In the genomic region with DNA sequence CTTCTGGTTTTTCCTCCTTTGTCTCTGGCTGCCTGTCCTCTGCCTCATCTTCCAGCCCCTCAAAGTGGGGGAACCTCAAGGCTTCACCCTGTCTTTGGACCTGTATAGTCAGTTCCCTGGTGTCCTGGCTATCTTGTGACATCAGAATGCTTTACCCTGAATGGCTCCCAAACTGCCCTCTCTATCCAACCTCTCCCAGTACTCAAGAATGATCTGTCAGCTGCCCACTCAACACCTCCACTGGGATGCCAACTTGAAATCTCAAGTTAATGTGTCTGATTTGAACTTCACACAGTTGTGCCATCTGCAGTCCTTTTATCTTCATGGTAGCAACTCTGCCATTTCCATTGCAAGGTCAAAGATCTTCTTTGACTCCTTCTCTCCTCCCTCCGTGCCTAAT, we compare ENCODE assay signal across 20 cellular contexts. TPM values are rescaled to one million over a fixed set of nuclear protein-coding genes. Genes with fewer than 3 reads are reported as not detected.
A peak's percentile ranks its signal among the peaks of the same experiment; 100 is the strongest.
DNase-seq lines count a peak whose midpoint lies in the region; ATAC-seq and TF ChIP-seq lines count a peak whose summit lies in the region.
"Had no signal": no experiment of that assay in that cellular context is flagged by ENCODE, and none has a peak within 500 bp of the region (broad histone marks: within the 10 kb centered on the region; RNA-seq: fewer than 3 reads in every experiment).

No MANE protein-coding gene starts in this region.

- H4K20me1 ChIP-seq in PC-9 (ENCODE audit: insufficient read depth), result peaks cover 11% of the 10 kb centered on the region

- CTCF ChIA-PET in activated CD8-positive, alpha-beta T cell treated with anti-CD3 and anti-CD28 coated beads for 36 hours (lab: Charles Lee), result no interaction called here
- CTCF ChIA-PET in activated CD8-positive, alpha-beta T cell treated with anti-CD3 and anti-CD28 coated beads, Interleukin-2, amount 10 ng/mL, durations not matched to agents 7 days and 5 days (lab: Charles Lee), result interaction anchor here (2.4 kb wide), 1 partner anchor 42 kb away, joined by 11 read pairs; no protein-coding TSS in a partner anchor
- CTCF ChIA-PET in naive thymus-derived CD4-positive, alpha-beta T cell (lab: Charles Lee), result no interaction called here
- CTCF ChIA-PET in PC-9 (lab: Charles Lee), result no interaction called here

- no peaks in the 10 kb centered on the region for H3K36me3 ChIP-seq in naive thymus-derived CD4-positive, alpha-beta T cell (ENCODE audit: control insufficient read depth in 2 of 3, insufficient read depth in 3 of 3, low read length in 3 of 3)
- H3K36me3 ChIP-seq in PC-9 (ENCODE audit: low read depth), result peaks cover 2% of the 10 kb centered on the region; the same call in 1 of the 2 replicates
- H3K36me3 ChIP-seq: BE2C, Peyer's patch had no signal

- no peaks in the 10 kb centered on the region for H3K27me3 Mint-ChIP-seq in activated CD8-positive, alpha-beta T cell treated with anti-CD3 and anti-CD28 coated beads for 36 hours
- H3K27me3 Mint-ChIP-seq in activated CD8-positive, alpha-beta T cell treated with anti-CD3 and anti-CD28 coated beads, Interleukin-2, amount 10 ng/mL, durations not matched to agents 7 days and 5 days (ENCODE audit: low read depth), result no peaks in the 10 kb centered on the region
- H3K27me3 Mint-ChIP-seq in natural killer cell (ENCODE audit: low read depth in 2 of 2), result no peaks in the 10 kb centered on the region
- no peaks in the 10 kb centered on the region for H3K27me3 Mint-ChIP-seq in natural killer cell treated with Interleukin-12 subunit alpha and Interleukin-12 subunit beta and Interleukin-15 and Interleukin-18, amount 100 ng/mL, for 72 hours
- no peaks in the 10 kb centered on the region for H3K27me3 Mint-ChIP-seq in naive thymus-derived CD4-positive, alpha-beta T cell
- no peaks in the 10 kb centered on the region for H3K27me3 Mint-ChIP-seq in type B pancreatic cell
- H3K27me3 Mint-ChIP-seq: CD4-positive, CD25-positive, alpha-beta regulatory T cell had no signal

- no peaks in the 10 kb centered on the region for H3K9me3 ChIP-seq in naive thymus-derived CD4-positive, alpha-beta T cell (ENCODE audit: control insufficient read depth in 2 of 3, low read length in 3 of 3)
- H3K9me3 ChIP-seq in PC-9 (ENCODE audit: insufficient read depth, low read depth), result no peaks in the 10 kb centered on the region
- H3K9me3 ChIP-seq: BE2C, Peyer's patch had no signal

- H3K4me2 ChIP-seq in PC-9, result no peak overlapping the region

- no peaks in the 10 kb centered on the region for H3K27me3 ChIP-seq in naive thymus-derived CD4-positive, alpha-beta T cell (ENCODE audit: control insufficient read depth in 2 of 2, insufficient read depth in 2 of 2, low read length in 2 of 2)
- H3K27me3 ChIP-seq in PC-9 (ENCODE audit: insufficient read depth, low read depth), result no peaks in the 10 kb centered on the region
- H3K27me3 ChIP-seq: BE2C, Peyer's patch had no signal

- no peak overlapping the region for H3K4me3 Mint-ChIP-seq in activated CD8-positive, alpha-beta T cell treated with anti-CD3 and anti-CD28 coated beads for 36 hours
- no peak overlapping the region for H3K4me3 Mint-ChIP-seq in activated CD8-positive, alpha-beta T cell treated with anti-CD3 and anti-CD28 coated beads, Interleukin-2, amount 10 ng/mL, durations not matched to agents 7 days and 5 days
- no peak overlapping the region for H3K4me3 Mint-ChIP-seq in natural killer cell
- H3K4me3 Mint-ChIP-seq in natural killer cell treated with Interleukin-12 subunit alpha and Interleukin-12 subunit beta and Interleukin-15 and Interleukin-18, amount 100 ng/mL, for 72 hours, result no peak overlapping the region
- H3K4me3 Mint-ChIP-seq in naive thymus-derived CD4-positive, alpha-beta T cell, result peak overlapping the region in 2 of 10 donors; percentile 7 to 66
- H3K4me3 Mint-ChIP-seq in type B pancreatic cell, result no peak overlapping the region
- H3K4me3 Mint-ChIP-seq: HFFc6 had no signal

- no peaks in the 10 kb centered on the region for H3K9me3 Mint-ChIP-seq in activated CD8-positive, alpha-beta T cell treated with anti-CD3 and anti-CD28 coated beads for 36 hours
- no peaks in the 10 kb centered on the region for H3K9me3 Mint-ChIP-seq in activated CD8-positive, alpha-beta T cell treated with anti-CD3 and anti-CD28 coated beads, Interleukin-2, amount 10 ng/mL, durations not matched to agents 7 days and 5 days (ENCODE audit: insufficient read depth)
- H3K9me3 Mint-ChIP-seq in natural killer cell (no peaks in the 10 kb centered on the region), type B pancreatic cell (no peaks in the 10 kb centered on the region)
- H3K9me3 Mint-ChIP-seq in natural killer cell treated with Interleukin-12 subunit alpha and Interleukin-12 subunit beta and Interleukin-15 and Interleukin-18, amount 100 ng/mL, for 72 hours, result no peaks in the 10 kb centered on the region
- H3K9me3 Mint-ChIP-seq in naive thymus-derived CD4-positive, alpha-beta T cell, result no peaks in the 10 kb centered on the region
- H3K9me3 Mint-ChIP-seq: CD4-positive, CD25-positive, alpha-beta regulatory T cell; HFFc6 had no signal

- H3F3A ChIP-seq in PC-9 (ENCODE audit: insufficient read depth, low read depth), result peaks cover 7% of the 10 kb centered on the region; the same call in 1 of the 2 replicates

- H3K4me1 ChIP-seq in naive thymus-derived CD4-positive, alpha-beta T cell (ENCODE audit: control insufficient read depth in 2 of 2, insufficient read depth in 2 of 2, low read length in 2 of 2), result peaks cover 0 to 15% of the 10 kb centered on the region in 2 donors
- no peaks in the 10 kb centered on the region for H3K4me1 ChIP-seq in PC-9 (replicated peaks; ENCODE audit: insufficient read depth)
- H3K4me1 ChIP-seq: BE2C, Peyer's patch had no signal

- H3K4me1 Mint-ChIP-seq in activated CD8-positive, alpha-beta T cell treated with anti-CD3 and anti-CD28 coated beads for 36 hours (ENCODE audit: low read depth), result peaks cover 52% of the 10 kb centered on the region
- peaks cover 30% of the 10 kb centered on the region for H3K4me1 Mint-ChIP-seq in activated CD8-positive, alpha-beta T cell treated with anti-CD3 and anti-CD28 coated beads, Interleukin-2, amount 10 ng/mL, durations not matched to agents 7 days and 5 days (ENCODE audit: low read depth)
- H3K4me1 Mint-ChIP-seq in natural killer cell (peaks cover 62 to 65% of the 10 kb centered on the region in 2 donors), type B pancreatic cell (ENCODE audit: unreplicated experiment) (peaks cover 5% of the 10 kb centered on the region)
- H3K4me1 Mint-ChIP-seq in natural killer cell treated with Interleukin-12 subunit alpha and Interleukin-12 subunit beta and Interleukin-15 and Interleukin-18, amount 100 ng/mL, for 72 hours (ENCODE audit: low read depth in 2 of 2), result peaks cover 47 to 57% of the 10 kb centered on the region in 2 donors
- peaks cover 34 to 56% (median 48%) of the 10 kb centered on the region in 7 donors for H3K4me1 Mint-ChIP-seq in naive thymus-derived CD4-positive, alpha-beta T cell

- no peaks in the 10 kb centered on the region for H3K9me2 ChIP-seq in PC-9 (ENCODE audit: insufficient read depth)

- no peak for TF ChIP-seq CTCF in activated CD8-positive, alpha-beta T cell treated with anti-CD3 and anti-CD28 coated beads for 36 hours (IDR thresholded peaks at IDR 0.05)
- TF ChIP-seq CTCF in natural killer cell (IDR thresholded peaks at IDR 0.05), result no peak
- TF ChIP-seq CTCF in type B pancreatic cell (conservative IDR thresholded peaks at IDR 0.05), result no peak
- TF ChIP-seq CTCF in PC-9 (conservative IDR thresholded peaks at IDR 0.05), result no peak

- no peak for ATAC-seq in activated CD8-positive, alpha-beta T cell treated with anti-CD3 and anti-CD28 coated beads for 36 hours
- ATAC-seq in activated CD8-positive, alpha-beta T cell treated with anti-CD3 and anti-CD28 coated beads, Interleukin-2, amount 10 ng/mL, durations not matched to agents 7 days and 5 days, result no peak
- no peak for ATAC-seq in natural killer cell
- ATAC-seq in natural killer cell treated with Interleukin-12 subunit alpha and Interleukin-12 subunit beta and Interleukin-15 and Interleukin-18, amount 100 ng/mL, for 72 hours, result no peak
- no peak for ATAC-seq in naive thymus-derived CD4-positive, alpha-beta T cell
- ATAC-seq in GM19351 (IDR thresholded peaks at IDR 0.05; ENCODE audit: unreplicated experiment), result no peak
- ATAC-seq: HepG2 had no signal

- no peak for DNase-seq in activated CD8-positive, alpha-beta T cell treated with anti-CD3 and anti-CD28 coated beads for 36 hours
- no peak for DNase-seq in activated CD8-positive, alpha-beta T cell treated with anti-CD3 and anti-CD28 coated beads, Interleukin-2, amount 10 ng/mL, durations not matched to agents 7 days and 5 days
- DNase-seq in natural killer cell (no peak), type B pancreatic cell (ENCODE audit: extremely low spot score, unreplicated experiment) (no peak), PC-9 (no peak)
- DNase-seq in natural killer cell treated with Interleukin-12 subunit alpha and Interleukin-12 subunit beta and Interleukin-15 and Interleukin-18, amount 100 ng/mL, for 72 hours (ENCODE audit: low spot score), result no peak
- DNase-seq in naive thymus-derived CD4-positive, alpha-beta T cell, result no peak
- DNase-seq: BE2C; CD4-positive, CD25-positive, alpha-beta regulatory T cell; COR-L47; DMS 273 treated with DMSO at 0.1 percent for 48 hours; DND-41; H7; HFFc6; KBM-7; NCI-H1105 treated with DMSO at 0.1 percent for 48 hours; NCI-H1694; Peyer's patch had no signal

- peaks cover 30% of the 10 kb centered on the region for H3K79me2 ChIP-seq in PC-9 (ENCODE audit: low read depth)

- H3K36me3 Mint-ChIP-seq in activated CD8-positive, alpha-beta T cell treated with anti-CD3 and anti-CD28 coated beads for 36 hours (ENCODE audit: low read depth), result peaks cover 44% of the 10 kb centered on the region
- H3K36me3 Mint-ChIP-seq in activated CD8-positive, alpha-beta T cell treated with anti-CD3 and anti-CD28 coated beads, Interleukin-2, amount 10 ng/mL, durations not matched to agents 7 days and 5 days (ENCODE audit: low read depth), result peaks cover 34% of the 10 kb centered on the region
- no peaks in the 10 kb centered on the region for H3K36me3 Mint-ChIP-seq in natural killer cell
- peaks cover 6% of the 10 kb centered on the region for H3K36me3 Mint-ChIP-seq in natural killer cell treated with Interleukin-12 subunit alpha and Interleukin-12 subunit beta and Interleukin-15 and Interleukin-18, amount 100 ng/mL, for 72 hours
- peaks cover 9 to 45% (median 30%) of the 10 kb centered on the region in 5 donors for H3K36me3 Mint-ChIP-seq in naive thymus-derived CD4-positive, alpha-beta T cell
- H3K36me3 Mint-ChIP-seq in type B pancreatic cell, result peaks cover 20% of the 10 kb centered on the region

- H3K27ac Mint-ChIP-seq in activated CD8-positive, alpha-beta T cell treated with anti-CD3 and anti-CD28 coated beads for 36 hours, result peak overlapping the region; percentile 66
- no peak overlapping the region for H3K27ac Mint-ChIP-seq in activated CD8-positive, alpha-beta T cell treated with anti-CD3 and anti-CD28 coated beads, Interleukin-2, amount 10 ng/mL, durations not matched to agents 7 days and 5 days
- H3K27ac Mint-ChIP-seq in natural killer cell, result peak overlapping the region; percentile 51 to 61
- H3K27ac Mint-ChIP-seq in natural killer cell treated with Interleukin-12 subunit alpha and Interleukin-12 subunit beta and Interleukin-15 and Interleukin-18, amount 100 ng/mL, for 72 hours, result peak overlapping the region in 1 of 2 donors; percentile 20
- H3K27ac Mint-ChIP-seq in naive thymus-derived CD4-positive, alpha-beta T cell, result peak overlapping the region in 5 of 9 donors; percentile 18 to 61 (median 34)
- peak overlapping the region; percentile 20 for H3K27ac Mint-ChIP-seq in type B pancreatic cell
- H3K27ac Mint-ChIP-seq: HFFc6 had no signal

- H2AFZ ChIP-seq in PC-9, result no peak overlapping the region

- POLR2A ChIA-PET in activated CD8-positive, alpha-beta T cell treated with anti-CD3 and anti-CD28 coated beads for 36 hours (lab: Charles Lee), result interaction anchor here (1.5 kb wide), 1 partner anchor 30 kb away, joined by 3 read pairs; no protein-coding TSS in a partner anchor
- POLR2A ChIA-PET in activated CD8-positive, alpha-beta T cell treated with anti-CD3 and anti-CD28 coated beads, Interleukin-2, amount 10 ng/mL, durations not matched to agents 7 days and 5 days (lab: Charles Lee), result no interaction called here
- POLR2A ChIA-PET in naive thymus-derived CD4-positive, alpha-beta T cell (lab: Charles Lee), result no interaction called here
- POLR2A ChIA-PET in PC-9 (lab: Charles Lee; ENCODE audit: unreplicated experiment), result no interaction called here

- intact Hi-C loops in activated CD8-positive, alpha-beta T cell treated with anti-CD3 and anti-CD28 coated beads for 36 hours (cut with micrococcal nuclease), result no loop called here
- intact Hi-C loops in natural killer cell (cut with micrococcal nuclease), result no loop called here
- intact Hi-C loops in naive thymus-derived CD4-positive, alpha-beta T cell (cut with micrococcal nuclease), result no loop called here
- intact Hi-C loops in PC-9 (cut with micrococcal nuclease; ENCODE audit: unreplicated experiment), result no loop called here

- no TSS peak for BruUV-seq in PC-9 (replicated peaks; lab: Mats Ljungman, UMichigan)

- H3K4me3 ChIP-seq in naive thymus-derived CD4-positive, alpha-beta T cell (ENCODE audit: low read length), result no peak overlapping the region
- no peak overlapping the region for H3K4me3 ChIP-seq in PC-9
- H3K4me3 ChIP-seq: Peyer's patch had no signal

- H3K27ac ChIP-seq in naive thymus-derived CD4-positive, alpha-beta T cell (ENCODE audit: low read depth, low read length), result no peak overlapping the region
- H3K27ac ChIP-seq in PC-9, result no peak overlapping the region
- H3K27ac ChIP-seq: Peyer's patch had no signal

RNA-seq across cellular contexts. Expression of a gene that starts 43.8 kb away (rescaled TPM):
- 10 to 100 TPM; 96.5 to 99.5 TPM for total RNA-seq in activated CD8-positive, alpha-beta T cell treated with anti-CD3 and anti-CD28 coated beads for 36 hours
- total RNA-seq in activated CD8-positive, alpha-beta T cell treated with anti-CD3 and anti-CD28 coated beads, Interleukin-2, amount 10 ng/mL, durations not matched to agents 7 days and 5 days, result 10 to 100 TPM; 70.2 to 71.9 TPM
- total RNA-seq in natural killer cell (100 to 1,000 TPM in 1 of 3 donors, 10 to 100 TPM in 2; 82.4 to 135 (median 96.1) TPM), type B pancreatic cell (ENCODE audit: low replicate concordance) (43.1 and 49.6 TPM in 2 replicates), PC-9 (2021) (76.7 and 103 TPM in 2 replicates)
- 10 to 100 TPM; 51.3 to 78.0 TPM for total RNA-seq in natural killer cell treated with Interleukin-12 subunit alpha and Interleukin-12 subunit beta and Interleukin-15 and Interleukin-18, amount 100 ng/mL, for 72 hours
- total RNA-seq in naive thymus-derived CD4-positive, alpha-beta T cell, result 10 to 100 TPM; 42.5 to 80.9 (median 48.3) TPM
- 100 to 1,000 TPM in 1 of 2 donors, 10 to 100 TPM in 1; 95.6 to 114 TPM for polyA plus RNA-seq in naive thymus-derived CD4-positive, alpha-beta T cell

RNA-seq across cellular contexts. Expression of a gene that starts 50.2 kb away (rescaled TPM):
- total RNA-seq in activated CD8-positive, alpha-beta T cell treated with anti-CD3 and anti-CD28 coated beads for 36 hours, result 10 to 100 TPM; 77.9 to 93.2 TPM
- 10 to 100 TPM; 34.1 to 40.4 TPM for total RNA-seq in activated CD8-positive, alpha-beta T cell treated with anti-CD3 and anti-CD28 coated beads, Interleukin-2, amount 10 ng/mL, durations not matched to agents 7 days and 5 days
- 10 to 100 TPM; 16.3 to 24.6 (median 20.1) TPM for total RNA-seq in natural killer cell
- total RNA-seq in natural killer cell treated with Interleukin-12 subunit alpha and Interleukin-12 subunit beta and Interleukin-15 and Interleukin-18, amount 100 ng/mL, for 72 hours, result 10 to 100 TPM; 46.5 to 99.5 TPM
- 10 to 100 TPM; 16.1 to 47.3 (median 29.1) TPM for total RNA-seq in naive thymus-derived CD4-positive, alpha-beta T cell
- 10 to 100 TPM; 12.2 to 14.1 TPM for polyA plus RNA-seq in naive thymus-derived CD4-positive, alpha-beta T cell
- total RNA-seq in type B pancreatic cell (ENCODE audit: low replicate concordance), result 21.4 and 34.5 TPM in 2 replicates
- 33.9 and 40.0 TPM in 2 replicates for total RNA-seq in PC-9 (2021)
